ENCODE assay signal across 9 cellular contexts in the genomic region with DNA sequence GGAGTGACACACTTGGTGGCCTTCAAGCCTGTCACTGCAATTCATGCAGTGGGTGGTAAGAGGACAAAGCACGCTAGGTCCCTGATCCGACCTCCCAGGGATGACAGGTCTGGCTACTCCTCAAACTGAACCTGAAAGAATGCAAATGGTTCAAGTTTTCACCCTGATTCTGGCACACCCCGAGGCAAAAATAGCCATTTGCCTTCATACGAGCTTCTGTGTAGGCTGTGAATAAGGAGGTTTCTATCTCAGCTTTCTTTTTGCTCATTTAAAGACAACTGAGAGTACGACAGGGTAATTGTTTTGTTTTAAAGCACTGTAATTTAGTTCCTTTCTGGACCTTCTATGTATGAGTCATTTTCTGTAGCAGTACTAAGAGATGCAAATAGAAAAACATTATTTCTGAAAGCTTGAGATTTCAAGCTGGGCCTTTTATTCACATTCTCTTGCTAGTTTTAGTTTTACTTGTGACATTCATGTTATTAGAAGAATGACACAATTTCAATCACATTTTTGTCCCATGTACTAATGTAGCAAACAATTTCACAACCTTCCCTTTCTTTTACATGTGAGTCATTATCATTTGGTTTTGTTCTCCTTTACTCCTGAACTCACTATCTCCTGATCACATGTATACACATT. TPM values are rescaled to one million over a fixed set of nuclear protein-coding genes. Genes with fewer than 3 reads are reported as not detected.
DNase-seq lines count a peak whose midpoint lies in the region; ATAC-seq, FAIRE-seq and TF ChIP-seq lines count a peak whose summit lies in the region.
"Had no signal": no experiment of that assay in that cellular context is flagged by ENCODE, and none has a peak within 500 bp of the region (broad histone marks: within the 10 kb centered on the region; RNA-seq: fewer than 3 reads in every experiment).

No MANE protein-coding gene starts in this region.

- POLR2A ChIA-PET in endothelial cell of umbilical vein (lab: Charles Lee) = interaction anchor here (1.3 kb wide), 1 partner anchor 77 kb away, joined by 3 read pairs; a partner anchor contains a TSS

- no peaks in the 10 kb centered on the region for H3K79me2 ChIP-seq in endothelial cell of umbilical vein (ENCODE audit: control insufficient read depth, insufficient read depth, low read length)

- H3K4me1 ChIP-seq in endothelial cell of umbilical vein (ENCODE audit: control insufficient read depth, extremely low read depth, insufficient read depth, low read length) = peaks cover 24% of the 10 kb centered on the region

- no peaks in the 10 kb centered on the region for H3K27me3 ChIP-seq in endothelial cell of umbilical vein (ENCODE audit: control insufficient read depth in 2 of 2, insufficient read depth in 2 of 2, low read length in 2 of 2)
- no peaks in the 10 kb centered on the region for H3K27me3 ChIP-seq in dorsolateral prefrontal cortex

- peak; percentile 46 for FAIRE-seq in endothelial cell of umbilical vein (lab: Jason Lieb, UNC)

- peak; percentile 64 for DNase-seq in GM10266 (ENCODE audit: extremely low spot score)
- DNase-seq in endothelial cell of umbilical vein (ENCODE audit: low read depth, low spot score) = peak; percentile 53
- no peak for DNase-seq in NK-92 (lab: John Stamatoyannopoulos, UW; ENCODE audit: unreplicated experiment)
- DNase-seq in DMS53 treated with DMSO at 0.1 percent for 48 hours (lab: John Stamatoyannopoulos, UW; ENCODE audit: unreplicated experiment) = no peak
- no peak for DNase-seq in KG1 (lab: John Stamatoyannopoulos, UW)
- DNase-seq in dorsolateral prefrontal cortex = no peak

- dilution Hi-C loops in endothelial cell of umbilical vein (cut with MboI; ENCODE audit: extremely low pct_ligation_motif_present, low sequenced_read_pairs) = no loop called here

- BruUV-seq in endothelial cell of umbilical vein (replicated peaks; lab: Mats Ljungman, UMichigan) = no TSS peak

- ATAC-seq in GM21367 (IDR thresholded peaks at IDR 0.05; ENCODE audit: unreplicated experiment) = peak; percentile 92
- peak; percentile 86 for ATAC-seq in HG03521 (IDR thresholded peaks at IDR 0.05; ENCODE audit: unreplicated experiment)

- no peaks in the 10 kb centered on the region for H4K20me1 ChIP-seq in endothelial cell of umbilical vein (replicated peaks; ENCODE audit: control insufficient read depth, extremely low read depth, insufficient read depth, low read length)

- H2AFZ ChIP-seq in endothelial cell of umbilical vein (ENCODE audit: low read depth, low read length) = peak overlapping the region; percentile 63

- peak overlapping the region; percentile 23 for H3K4me2 ChIP-seq in endothelial cell of umbilical vein (ENCODE audit: insufficient read depth, low read length)
- H3K4me2 ChIP-seq: KMS-11 had no signal

- no peaks in the 10 kb centered on the region for H3K9me1 ChIP-seq in endothelial cell of umbilical vein (replicated peaks; ENCODE audit: control insufficient read depth, extremely low read depth, insufficient read depth, low read length)

- no peak overlapping the region for H3K9ac ChIP-seq in endothelial cell of umbilical vein (replicated peaks; ENCODE audit: extremely low read depth, insufficient read depth, low read length)
- H3K9ac ChIP-seq: KMS-11 had no signal

- H3K4me3 ChIP-seq in endothelial cell of umbilical vein (replicated peaks in 1 of 3; ENCODE audit: insufficient read depth in 1 of 3, low read depth in 1 of 3, low read length in 3 of 3) (no peak overlapping the region), dorsolateral prefrontal cortex (no peak overlapping the region)

- TF ChIP-seq CTCF in GM10266 (IDR thresholded peaks at IDR 0.05; ENCODE audit: control insufficient read depth, insufficient read depth, low read depth, missing control alignments) (peak; percentile 1), endothelial cell of umbilical vein (IDR thresholded peaks at IDR 0.05; ENCODE audit: extremely low read depth in 1 of 2, insufficient read depth in 1 of 2, low read depth in 1 of 2, low read length in 2 of 2) (no peak), dorsolateral prefrontal cortex (IDR thresholded peaks at IDR 0.05 in 54 of 56, conservative IDR thresholded peaks at IDR 0.05 in 2 of 56; ENCODE audit: low read depth in 1 of 56, partially characterized antibody in 56 of 56) (no peak)

- intact Hi-C loops in endothelial cell of umbilical vein (cut with micrococcal nuclease) (no loop called here), dorsolateral prefrontal cortex (cut with DNase I) (loop anchor here in 1 of 2 donors (10.0 kb wide), 2 partner anchors 52 to 428 kb away; a partner anchor contains a TSS)

- no peaks in the 10 kb centered on the region for H3K36me3 ChIP-seq in endothelial cell of umbilical vein (ENCODE audit: control insufficient read depth in 2 of 2, extremely low read depth in 1 of 2, insufficient read depth in 2 of 2, low read length in 2 of 2)

- TF ChIP-seq POLR2A in endothelial cell of umbilical vein (IDR thresholded peaks at IDR 0.05; ENCODE audit: low read depth, low read length) = no peak

- H3K27ac ChIP-seq in endothelial cell of umbilical vein (ENCODE audit: insufficient read depth, low read depth, low read length) (no peak overlapping the region), dorsolateral prefrontal cortex (no peak overlapping the region)
- H3K27ac ChIP-seq: KMS-11 had no signal

- H3K9me3 ChIP-seq in endothelial cell of umbilical vein (replicated peaks; ENCODE audit: control insufficient read depth, insufficient read depth, low read length) = no peaks in the 10 kb centered on the region

- CTCF ChIA-PET in endothelial cell of umbilical vein (lab: Charles Lee) = interaction anchor here (0.9 to 1.3 kb wide), 3 partner anchors 10 to 172 kb away, joined by 3 to 9 read pairs (median 4); no protein-coding TSS in a partner anchor

TF ChIP-seq in endothelial cell of umbilical vein, 7 proteins besides CTCF, POLR2A, EP300 and RAD21:
- no peak for TF ChIP-seq GATA2 (IDR thresholded peaks at IDR 0.05; ENCODE audit: insufficient read depth, insufficient read length, low read depth, low read length)
- peak; percentile 45 for TF ChIP-seq JUN (IDR thresholded peaks at IDR 0.05; ENCODE audit: borderline replicate concordance, insufficient read depth, insufficient read length, low read depth)
- peak; percentile 54 for TF ChIP-seq FOS (IDR thresholded peaks at IDR 0.05; ENCODE audit: borderline replicate concordance, insufficient read depth, low read length)

RNA-seq across cellular contexts. Expression of a gene that starts 56.6 kb away (rescaled TPM):
- 9.9 and 11.0 TPM in 2 replicates for total RNA-seq in endothelial cell of umbilical vein
- 3.7 and 4.7 TPM in 2 replicates for polyA plus RNA-seq in endothelial cell of umbilical vein
- polyA plus RNA-seq in endothelial cell of umbilical vein (2011; cell fraction: cytosol; rRNA removed) = 4.8 and 4.9 TPM in 2 replicates
- polyA plus RNA-seq in endothelial cell of umbilical vein (2011; cell fraction: nucleus; rRNA removed) = 1.9 and 2.6 TPM in 2 replicates
- 7.8 and 11.9 TPM in 2 replicates for polyA plus RNA-seq in endothelial cell of umbilical vein (2012)
- polyA minus RNA-seq in endothelial cell of umbilical vein = 2.5 and 3.8 TPM in 2 replicates
- 4.7 TPM for polyA minus RNA-seq in endothelial cell of umbilical vein (2011; cell fraction: cytosol; rRNA and poly(A)+ RNA removed)
- 1.8 and 1.9 TPM in 2 replicates for polyA minus RNA-seq in endothelial cell of umbilical vein (2011; cell fraction: nucleus; rRNA and poly(A)+ RNA removed)
- total RNA-seq in dorsolateral prefrontal cortex = 10 to 100 TPM in 73 of 120 experiments, 1 to 10 TPM in 47; 7.2 to 13.9 (median 10.5) TPM

Comparison
In these comparisons a context has a peak if more than half of its experiments do, and no peak if none do; other contexts are left out.
1. DNase-seq: peak in GM10266 (single experiment) and endothelial cell of umbilical vein (single experiment); none in NK-92 (single experiment), DMS53 treated with DMSO at 0.1 percent for 48 hours (single experiment), KG1 (single experiment) and dorsolateral prefrontal cortex (0 of 10).